In genomic region chr13:101019126-101019525, GRCh38 we compare ENCODE assay signal across 33 cellular contexts.
A peak's percentile ranks its signal among the peaks of the same experiment; 100 is the strongest.
DNase-seq lines count a peak whose midpoint lies in the region; ATAC-seq and TF ChIP-seq lines count a peak whose summit lies in the region.
"Had no signal": no experiment of that assay in that cellular context is flagged by ENCODE, and none has a peak within 500 bp of the region (broad histone marks: within the 10 kb centered on the region; RNA-seq: fewer than 3 reads in every experiment).

No MANE protein-coding gene starts in this region.

- POLR2A ChIA-PET in MCF 10A (lab: Yijun Ruan, JAX), result no interaction called here

- H3K4me3 ChIP-seq in mammary epithelial cell (replicated peaks in 1 of 3; ENCODE audit: insufficient read depth in 1 of 3, low read depth in 2 of 3, low read length in 3 of 3), result no peak overlapping the region
- no peak overlapping the region for H3K4me3 ChIP-seq in astrocyte of the cerebellum (ENCODE audit: low read depth, low read length)
- no peak overlapping the region for H3K4me3 ChIP-seq in kidney epithelial cell (ENCODE audit: low read depth, low read length)
- H3K4me3 ChIP-seq: cardiac muscle cell, colonic mucosa, heart right ventricle, lung, SJCRH30, transverse colon had no signal

- H3K36me3 Mint-ChIP-seq in MCF 10A (ENCODE audit: insufficient read depth, unreplicated experiment), result no peaks in the 10 kb centered on the region
- H3K36me3 Mint-ChIP-seq: activated naive CD4-positive, alpha-beta T cell treated with anti-CD3 and anti-CD28 coated beads, Interleukin-2, amount 50 U/mL, for 72 hours; natural killer cell; WTC11 had no signal

- no peak overlapping the region for H3K27ac Mint-ChIP-seq in MCF 10A (ENCODE audit: low read depth, unreplicated experiment)
- H3K27ac Mint-ChIP-seq: activated CD4-positive, alpha-beta T cell treated with anti-CD3 and anti-CD28 coated beads, Interleukin-2, amount 10 ng/mL, durations not matched to agents 24 days and 14 days; activated naive CD4-positive, alpha-beta T cell treated with anti-CD3 and anti-CD28 coated beads, Interleukin-2, amount 50 U/mL, for 72 hours; CD4-positive, alpha-beta T cell; natural killer cell had no signal

- no peak overlapping the region for H3K4me3 Mint-ChIP-seq in MCF 10A (ENCODE audit: unreplicated experiment)
- H3K4me3 Mint-ChIP-seq: activated CD4-positive, alpha-beta T cell treated with anti-CD3 and anti-CD28 coated beads, Interleukin-2, amount 10 ng/mL, durations not matched to agents 24 days and 14 days; CD4-positive, alpha-beta T cell; natural killer cell; WTC11 had no signal

- no peak overlapping the region for H3K9ac ChIP-seq in mammary epithelial cell (ENCODE audit: insufficient read depth, low read length)

- no peaks in the 10 kb centered on the region for H3K27me3 ChIP-seq in mammary epithelial cell (ENCODE audit: insufficient read depth, low read length)
- H3K27me3 ChIP-seq in kidney epithelial cell (ENCODE audit: control insufficient read depth, insufficient read depth, low read length), result no peaks in the 10 kb centered on the region
- H3K27me3 ChIP-seq: cardiac muscle cell, colonic mucosa, SJCRH30, transverse colon had no signal

- H3K27ac ChIP-seq in mammary epithelial cell (ENCODE audit: insufficient read depth, low read depth, low read length), result no peak overlapping the region
- H3K27ac ChIP-seq: cardiac muscle cell, colonic mucosa, heart right ventricle, SJCRH30, transverse colon had no signal

- no peaks in the 10 kb centered on the region for H3K4me1 ChIP-seq in mammary epithelial cell (ENCODE audit: insufficient read depth, low read length)
- H3K4me1 ChIP-seq: colonic mucosa, heart right ventricle, SJCRH30, transverse colon had no signal

- peaks cover 11% of the 10 kb centered on the region for H3K4me1 Mint-ChIP-seq in MCF 10A (ENCODE audit: insufficient read depth, unreplicated experiment)
- H3K4me1 Mint-ChIP-seq: activated CD4-positive, alpha-beta T cell treated with anti-CD3 and anti-CD28 coated beads, Interleukin-2, amount 10 ng/mL, durations not matched to agents 24 days and 14 days; natural killer cell had no signal

- no peak overlapping the region for H2AFZ ChIP-seq in mammary epithelial cell (ENCODE audit: low read depth, low read length)

- H3K79me2 ChIP-seq in mammary epithelial cell (ENCODE audit: insufficient read depth, low read length), result no peaks in the 10 kb centered on the region

- TF ChIP-seq CTCF in mammary epithelial cell (conservative IDR thresholded peaks at IDR 0.05 in 1 of 2, IDR thresholded peaks at IDR 0.05 in 1 of 2; ENCODE audit: extremely low read depth in 1 of 2, insufficient read depth in 1 of 2, low read depth in 1 of 2, low read length in 2 of 2) (no peak), MCF 10A (IDR thresholded peaks at IDR 0.05; ENCODE audit: unreplicated experiment) (no peak), astrocyte of the cerebellum (IDR thresholded peaks at IDR 0.05; ENCODE audit: low read depth, low read length, missing control alignments) (no peak), kidney epithelial cell (IDR thresholded peaks at IDR 0.05; ENCODE audit: insufficient read depth, low read length, poor library complexity, severe bottlenecking) (no peak)

- H3K9me3 ChIP-seq in mammary epithelial cell (replicated peaks; ENCODE audit: insufficient read depth, low read length), result no peaks in the 10 kb centered on the region
- H3K9me3 ChIP-seq: colonic mucosa, heart right ventricle, SJCRH30, transverse colon had no signal

- intact Hi-C loops in mammary epithelial cell (cut with micrococcal nuclease), result loop anchor here (2.0 kb wide), 1 partner anchor 78 kb away; no protein-coding TSS in a partner anchor
- intact Hi-C loops in MCF 10A (cut with micrococcal nuclease), result no loop called here

- DNase-seq in mammary epithelial cell (no peak), MCF 10A (ENCODE audit: unreplicated experiment) (no peak), astrocyte of the cerebellum (ENCODE audit: low read depth) (peak; percentile 3), kidney epithelial cell (ENCODE audit: low read depth) (peak; percentile 44), C1 segment of cervical spinal cord (lab: John Stamatoyannopoulos, UW) (no peak)
- DNase-seq: activated CD4-positive, alpha-beta T cell treated with anti-CD3 and anti-CD28 coated beads, Interleukin-2, amount 10 ng/mL, durations not matched to agents 24 days and 14 days; activated CD8-positive, alpha-beta memory T cell treated with anti-CD3 and anti-CD28 coated beads for 24 hours; activated T-cell treated with anti-CD3 and anti-CD28 coated beads for 4 hours; AML-193; CD4-positive, alpha-beta T cell; colonic mucosa; DND-41; effector CD8-positive, alpha-beta T cell; heart right ventricle; natural killer cell; NCI-H1105; NCI-H187; NCI-H446 treated with DMSO at 0.1 percent for 48 hours; NCI-H82; occipital lobe; RPMI8226; SJCRH30; stimulated activated CD4-positive, alpha-beta T cell treated with anti-CD3 and anti-CD28 coated beads, Interleukin-15, amount 100 ng/mL, for 24 hours; stimulated activated CD4-positive, alpha-beta T cell treated with anti-CD3 and anti-CD28 coated beads, Interleukin-4, amount 100 ng/mL, for 4 hours; transverse colon had no signal

- H3K9me3 Mint-ChIP-seq in MCF 10A (ENCODE audit: unreplicated experiment), result no peaks in the 10 kb centered on the region
- H3K9me3 Mint-ChIP-seq: activated CD4-positive, alpha-beta T cell treated with anti-CD3 and anti-CD28 coated beads, Interleukin-2, amount 10 ng/mL, durations not matched to agents 24 days and 14 days; activated naive CD4-positive, alpha-beta T cell treated with anti-CD3 and anti-CD28 coated beads, Interleukin-2, amount 50 U/mL, for 72 hours; CD4-positive, alpha-beta T cell had no signal

- CTCF ChIA-PET in mammary epithelial cell (lab: Charles Lee; ENCODE audit: low non-redundant PET) (interaction anchor here (0.6 kb wide), 1 partner anchor 78 kb away, joined by 7 read pairs; no protein-coding TSS in a partner anchor), MCF 10A (lab: Yijun Ruan, JAX) (interaction anchor here (0.8 to 1.7 kb wide), 3 partner anchors 44 to 447 kb away, joined by 3 to 5 read pairs (median 5); no protein-coding TSS in a partner anchor)

- no peaks in the 10 kb centered on the region for H4K20me1 ChIP-seq in mammary epithelial cell (ENCODE audit: insufficient read depth, low read length)

- no peak overlapping the region for H3K4me2 ChIP-seq in mammary epithelial cell (ENCODE audit: insufficient read depth, low read depth, low read length)

- in situ Hi-C loops in mammary epithelial cell (cut with MboI; ENCODE audit: low sequenced_read_pairs in 2 of 2) (loop anchor here in 1 of 2 donors (25.0 kb wide), 1 partner anchor 93 kb away; no protein-coding TSS in a partner anchor), astrocyte of the cerebellum (cut with HindIII; ENCODE audit: low sequenced_read_pairs) (no loop called here)

- BruUV-seq in mammary epithelial cell (replicated peaks; lab: Mats Ljungman, UMichigan), result TSS peak; percentile 42
- no TSS peak for BruUV-seq in MCF 10A (replicated peaks; lab: Mats Ljungman, UMichigan)

- WGBS in mammary epithelial cell (ENCODE audit: low coverage, missing lambda C conversion rate), result 60% methylated on average over 1 of the region's 1 CpG

- dilution Hi-C loops in mammary epithelial cell (cut with HindIII; ENCODE audit: low sequenced_read_pairs), result no loop called here

- H3K36me3 ChIP-seq in mammary epithelial cell (ENCODE audit: insufficient read depth, low read length) (no peaks in the 10 kb centered on the region), kidney epithelial cell (ENCODE audit: control insufficient read depth, insufficient read depth, low read length) (no peaks in the 10 kb centered on the region)
- H3K36me3 ChIP-seq: cardiac muscle cell, colonic mucosa, heart right ventricle, SJCRH30, transverse colon had no signal

- no peaks in the 10 kb centered on the region for H3K27me3 Mint-ChIP-seq in MCF 10A (ENCODE audit: insufficient read depth, unreplicated experiment)

- ATAC-seq in GM19324 (IDR thresholded peaks at IDR 0.05; ENCODE audit: low FRiP score, unreplicated experiment) (no peak), GM21717 (IDR thresholded peaks at IDR 0.05; ENCODE audit: unreplicated experiment) (no peak), GM21825 (IDR thresholded peaks at IDR 0.05; ENCODE audit: unreplicated experiment) (no peak)
- ATAC-seq: activated naive CD4-positive, alpha-beta T cell treated with anti-CD3 and anti-CD28 coated beads, Interleukin-2, amount 50 U/mL, for 72 hours; HCT116; heart right ventricle; natural killer cell; WTC11 had no signal

Comparison
In these comparisons a context has a peak if more than half of its experiments do, and no peak if none do; other contexts are left out.
1. DNase-seq: peak in astrocyte of the cerebellum (single experiment) and kidney epithelial cell (single experiment); none in mammary epithelial cell (single experiment), MCF 10A (single experiment) and C1 segment of cervical spinal cord (0 of 14).